In genomic region chr1:243411472-243411871, GRCh38 we compare ENCODE assay signal across 17 cellular contexts.
DNase-seq lines count a peak whose midpoint lies in the region; ATAC-seq and TF ChIP-seq lines count a peak whose summit lies in the region.
"Had no signal": no experiment of that assay in that cellular context is flagged by ENCODE, and none has a peak within 500 bp of the region (broad histone marks: within the 10 kb centered on the region; RNA-seq: fewer than 3 reads in every experiment).

No MANE protein-coding gene starts in this region.

- no peaks in the 10 kb centered on the region for H3K36me3 Mint-ChIP-seq in endothelial cell (ENCODE audit: low read depth, unreplicated experiment)

- ATAC-seq in left colon (peak; percentile 61), GM21515 (IDR thresholded peaks at IDR 0.05; ENCODE audit: unreplicated experiment) (no peak)
- ATAC-seq: GM12878, SK-N-SH treated with all-trans-retinoic acid at 6 μM for 48 hours had no signal

- no peaks in the 10 kb centered on the region for H3K27me3 Mint-ChIP-seq in endothelial cell (ENCODE audit: unreplicated experiment)

- no peaks in the 10 kb centered on the region for H3K9me3 Mint-ChIP-seq in endothelial cell (ENCODE audit: unreplicated experiment)

- DNase-seq in DMS153 (lab: John Stamatoyannopoulos, UW) (peak; percentile 88), DMS53 (lab: John Stamatoyannopoulos, UW) (peak; percentile 75), NCI-H69 (lab: John Stamatoyannopoulos, UW) (peak; percentile 57), left colon (no peak), NCI-H1105 treated with DMSO at 0.1 percent for 48 hours (lab: John Stamatoyannopoulos, UW) (no peak), DMS114 treated with DMSO at 0.1 percent for 48 hours (lab: John Stamatoyannopoulos, UW; ENCODE audit: unreplicated experiment) (no peak), endothelial cell (ENCODE audit: low spot score) (no peak)
- DNase-seq: ACHN, COR-L47, DMS79 treated with DMSO at 0.1 percent for 48 hours, NCI-H1436, NCI-H446 treated with DMSO at 0.1 percent for 48 hours, Right ventricle myocardium superior, T-helper 1 cell had no signal

- H3K4me3 Mint-ChIP-seq in endothelial cell (ENCODE audit: unreplicated experiment): no peak overlapping the region

- H3K4me1 Mint-ChIP-seq in endothelial cell (ENCODE audit: unreplicated experiment): peaks cover 13% of the 10 kb centered on the region

- H3K27ac Mint-ChIP-seq in endothelial cell (ENCODE audit: unreplicated experiment): no peak overlapping the region

- intact Hi-C loops in left colon (cut with DNase I, micrococcal nuclease): no loop called here

- no peak for TF ChIP-seq CTCF in endothelial cell (IDR thresholded peaks at IDR 0.05; ENCODE audit: unreplicated experiment)

Comparison
In these comparisons a context has a peak if more than half of its experiments do, and no peak if none do; other contexts are left out.
1. DNase-seq: peak in DMS153 (single experiment), DMS53 (single experiment) and NCI-H69 (single experiment); none in left colon (0 of 2), NCI-H1105 treated with DMSO at 0.1 percent for 48 hours (single experiment), DMS114 treated with DMSO at 0.1 percent for 48 hours (single experiment) and endothelial cell (single experiment).